Comparison of ENCODE assay signal across 23 cellular contexts in the genomic region with DNA sequence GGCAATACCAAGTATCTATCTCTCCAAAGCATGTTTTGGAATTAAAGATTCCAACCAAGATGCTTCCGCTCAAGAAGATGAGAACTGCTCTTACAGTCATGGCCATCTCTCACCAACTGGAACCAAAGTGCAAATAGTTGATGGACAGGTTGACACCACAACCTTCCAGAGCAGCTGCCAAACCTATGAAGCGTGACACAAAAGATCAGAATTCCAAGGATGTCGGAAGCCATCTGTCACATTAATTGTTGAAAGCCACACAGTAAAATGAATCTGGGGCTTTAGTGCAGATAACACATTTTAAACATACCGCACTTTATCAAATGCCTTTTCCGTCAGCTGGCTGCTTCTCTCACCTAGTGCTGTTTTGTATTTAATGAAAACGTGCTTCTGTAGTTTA.
DNase-seq lines count a peak whose midpoint lies in the region; ATAC-seq and TF ChIP-seq lines count a peak whose summit lies in the region.
"Had no signal": no experiment of that assay in that cellular context is flagged by ENCODE, and none has a peak within 500 bp of the region (broad histone marks: within the 10 kb centered on the region; RNA-seq: fewer than 3 reads in every experiment).

No MANE protein-coding gene starts in this region.

- H2BK15ac ChIP-seq in mesenchymal stem cell (ENCODE audit: low read depth, poor library complexity, severe bottlenecking), result no peak overlapping the region

- no peaks in the 10 kb centered on the region for H3K9me3 ChIP-seq in mesenchymal stem cell (ENCODE audit: control insufficient read depth, low read length)
- H3K9me3 ChIP-seq: esophagus muscularis mucosa, Peyer's patch, thyroid gland had no signal

- no peak for TF ChIP-seq EP300 in Ishikawa (IDR thresholded peaks at IDR 0.05; ENCODE audit: borderline replicate concordance)

- 86% methylated on average over 6 of the region's 6 CpGs for WGBS in mesenchymal stem cell

- no peak overlapping the region for H4K8ac ChIP-seq in mesenchymal stem cell (ENCODE audit: low read length)

- H2BK120ac ChIP-seq in mesenchymal stem cell (ENCODE audit: low read depth, low read length), result no peak overlapping the region

- H3K27ac ChIP-seq in mesenchymal stem cell (ENCODE audit: low read length, poor library complexity, severe bottlenecking), result no peak overlapping the region
- H3K27ac ChIP-seq: esophagus muscularis mucosa, Peyer's patch, thyroid gland had no signal

- H3K27me3 ChIP-seq in mesenchymal stem cell (ENCODE audit: control insufficient read depth in 1 of 2, insufficient read depth in 1 of 2, low read length in 2 of 2), result no peaks in the 10 kb centered on the region
- H3K27me3 ChIP-seq: Peyer's patch, thyroid gland had no signal

- no peak for TF ChIP-seq RAD21 in Ishikawa (IDR thresholded peaks at IDR 0.05; ENCODE audit: low read depth)

- no peak overlapping the region for H3K9ac ChIP-seq in mesenchymal stem cell (ENCODE audit: low read length)

- H3K14ac ChIP-seq in mesenchymal stem cell (ENCODE audit: low read length in 2 of 2), result no peak overlapping the region

- H3K23ac ChIP-seq in mesenchymal stem cell (ENCODE audit: low read length in 2 of 2), result no peak overlapping the region

- H3K4me3 ChIP-seq in mesenchymal stem cell (ENCODE audit: insufficient read depth in 1 of 2, low read depth in 1 of 2, low read length in 2 of 2), result no peak overlapping the region
- H3K4me3 ChIP-seq: esophagus muscularis mucosa, Peyer's patch, thyroid gland had no signal

- no peak overlapping the region for H2BK5ac ChIP-seq in mesenchymal stem cell (ENCODE audit: low read depth, low read length, poor library complexity, severe bottlenecking)

- H2AK5ac ChIP-seq in mesenchymal stem cell (ENCODE audit: low read length, severe bottlenecking), result no peak overlapping the region

- no peaks in the 10 kb centered on the region for H3K36me3 ChIP-seq in mesenchymal stem cell (ENCODE audit: control insufficient read depth in 1 of 2, insufficient read depth in 2 of 2, low read depth in 1 of 2, low read length in 2 of 2)
- H3K36me3 ChIP-seq: esophagus muscularis mucosa, Peyer's patch, thyroid gland had no signal

- H3K4me1 ChIP-seq in mesenchymal stem cell (ENCODE audit: control insufficient read depth, insufficient read depth, low read depth, low read length), result no peaks in the 10 kb centered on the region
- H3K4me1 ChIP-seq: esophagus muscularis mucosa, Peyer's patch, thyroid gland had no signal

- no peak overlapping the region for H3K4ac ChIP-seq in mesenchymal stem cell (ENCODE audit: low read depth in 1 of 2, low read length in 2 of 2)

- intact Hi-C loops in head of caudate nucleus (cut with DNase I), result no loop called here

- H4K91ac ChIP-seq in mesenchymal stem cell (ENCODE audit: low read length), result no peak overlapping the region

- H2AFZ ChIP-seq in mesenchymal stem cell (ENCODE audit: low read depth, low read length), result no peak overlapping the region

- H3K4me2 ChIP-seq in mesenchymal stem cell (ENCODE audit: low read length, poor library complexity, severe bottlenecking), result no peak overlapping the region

- ATAC-seq in GM18858 (IDR thresholded peaks at IDR 0.05; ENCODE audit: unreplicated experiment), result no peak
- ATAC-seq: left lobe of liver; stimulated activated naive CD8-positive, alpha-beta T cell treated with anti-CD3 and anti-CD28 coated beads, Interleukin-15, Interleukin-2, amounts not matched to agents 100 U/mL and 50 U/mL, for 24 hours had no signal

- H2BK12ac ChIP-seq in mesenchymal stem cell (ENCODE audit: low read length in 2 of 2), result no peak overlapping the region

- DNase-seq in NCI-H524 (lab: John Stamatoyannopoulos, UW), result peak; percentile 89 to 98
- DNase-seq in glomerular visceral epithelial cell (ENCODE audit: extremely low spot score), result peak; percentile 74
- DNase-seq in mesenchymal stem cell, result no peak
- DNase-seq in head of caudate nucleus, result no peak
- no peak for DNase-seq in NCI-H526 (lab: John Stamatoyannopoulos, UW)
- DNase-seq: activated B cell treated with CpG ODN at 0.5 μM for 24 hours; activated naive CD4-positive, alpha-beta T cell; activated T-cell treated with anti-CD3 and anti-CD28 coated beads, Interleukin-2, amount 50 U/mL, for 24 hours; AML-193; amniotic stem cell; effector CD8-positive, alpha-beta T cell; H9; Kasumi-1; NCI-H1105 treated with DMSO at 0.1 percent for 48 hours; Peyer's patch; posterior cingulate gyrus; stimulated activated CD4-positive, alpha-beta T cell treated with anti-CD3 and anti-CD28 coated beads, Interleukin-4, amount 100 ng/mL, for 1 hour; stimulated activated naive CD8-positive, alpha-beta T cell treated with anti-CD3 and anti-CD28 coated beads, Interleukin-15, Interleukin-2, amounts not matched to agents 100 U/mL and 50 U/mL, for 24 hours; thyroid gland had no signal

- no peaks in the 10 kb centered on the region for H3K79me1 ChIP-seq in mesenchymal stem cell (replicated peaks; ENCODE audit: low read length, poor library complexity, severe bottlenecking)

- no peak overlapping the region for H3K18ac ChIP-seq in mesenchymal stem cell (ENCODE audit: low read depth in 1 of 2, low read length in 2 of 2)

TF ChIP-seq in Ishikawa, 13 proteins besides CTCF, POLR2A, EP300 and RAD21:
- peak; percentile 69 for TF ChIP-seq TEAD4 (IDR thresholded peaks at IDR 0.05)
- TF ChIP-seq EGR1 (IDR thresholded peaks at IDR 0.05), result no peak
- no peak for TF ChIP-seq FOXM1 (IDR thresholded peaks at IDR 0.05; ENCODE audit: borderline replicate concordance, low read depth)
- TF ChIP-seq, protein P1, sequence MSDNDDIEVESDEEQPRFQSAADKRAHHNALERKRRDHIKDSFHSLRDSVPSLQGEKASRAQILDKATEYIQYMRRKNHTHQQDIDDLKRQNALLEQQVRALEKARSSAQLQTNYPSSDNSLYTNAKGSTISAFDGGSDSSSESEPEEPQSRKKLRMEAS (IDR thresholded peaks at IDR 0.05), result no peak
- TF ChIP-seq TCF12 (IDR thresholded peaks at IDR 0.05; ENCODE audit: low read depth), result 0 out of 2 replicates have a peak, but pooled peaks have one; percentile 28
- TF ChIP-seq NFIC (IDR thresholded peaks at IDR 0.05), result peak; percentile 45
TF ChIP-seq in Ishikawa: peak in this region for 3.

Comparison
In these comparisons a context has a peak if more than half of its experiments do, and no peak if none do; other contexts are left out.
1. DNase-seq: peak in NCI-H524 (2 of 2) and glomerular visceral epithelial cell (single experiment); none in mesenchymal stem cell (single experiment), head of caudate nucleus (0 of 42) and NCI-H526 (0 of 2).